In the genomic region with DNA sequence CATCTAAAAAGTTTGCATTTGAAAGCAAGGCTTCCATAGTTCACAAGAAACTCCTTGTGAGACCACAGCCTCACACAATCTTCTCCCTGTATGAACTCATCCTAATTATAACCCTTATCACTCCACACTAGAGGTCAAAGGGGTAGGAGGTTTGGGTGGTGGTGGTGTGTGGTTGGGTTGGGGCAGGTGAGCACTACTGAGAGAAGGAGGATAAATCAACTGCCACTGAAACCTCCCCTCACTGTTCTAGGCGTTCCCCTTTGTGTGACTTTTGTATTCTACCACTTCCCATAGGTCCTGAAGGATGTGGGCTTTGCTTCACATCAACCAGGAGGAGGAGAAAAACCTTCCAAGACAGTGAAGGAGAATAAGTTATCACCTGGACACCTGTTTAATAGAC, we compare ENCODE assay signal across 37 cellular contexts. TPM values are rescaled to one million over a fixed set of nuclear protein-coding genes. Genes with fewer than 3 reads are reported as not detected.
"Had no signal": no experiment of that assay in that cellular context is flagged by ENCODE, and none has a peak within 500 bp of the region (broad histone marks: within the 10 kb centered on the region; RNA-seq: fewer than 3 reads in every experiment).

No MANE protein-coding gene starts in this region.

- H3K36me3 ChIP-seq: adrenal gland, ascending aorta, brain microvascular endothelial cell, breast epithelium, cardiac muscle cell had no signal

- DNase-seq: activated effector memory CD4-positive, alpha-beta T cell treated with anti-CD3 and anti-CD28 coated beads, Interleukin-2, amount 50 U/mL, for 16 hours; activated effector memory CD4-positive, alpha-beta T cell treated with Interleukin-2 at 50 U/mL for 16 hours; activated gamma-delta T cell; activated gamma-delta T cell treated with Interleukin-2 at 50 U/mL for 16 hours; activated naive CD4-positive, alpha-beta T cell; activated naive CD4-positive, alpha-beta T cell treated with anti-CD3 and anti-CD28 coated beads for 36 hours; activated naive CD4-positive, alpha-beta T cell treated with anti-CD3 and anti-CD28 coated beads, Interleukin-2, amount 10 ng/mL, durations not matched to agents 7 days and 5 days; activated naive CD4-positive, alpha-beta T cell treated with anti-CD3 and anti-CD28 coated beads, Interleukin-2, amount 50 U/mL, for 16 hours; activated naive CD4-positive, alpha-beta T cell treated with Interleukin-2 at 50 U/mL for 16 hours; activated naive CD8-positive, alpha-beta T cell treated with anti-CD3 and anti-CD28 coated beads for 36 hours; activated naive CD8-positive, alpha-beta T cell treated with anti-CD3 and anti-CD28 coated beads, Interleukin-2, amount 10 ng/mL, durations not matched to agents 7 days and 5 days; activated naive CD8-positive, alpha-beta T cell treated with anti-CD3 and anti-CD28 coated beads, Interleukin-2, amount 50 U/mL, for 24 hours; activated T-cell treated with anti-CD3 and anti-CD28 coated beads, Interleukin-2, amount 50 U/mL, for 1 hour; activated T-cell treated with anti-CD3 and anti-CD28 coated beads, Interleukin-2, amount 50 U/mL, for 24 hours; activated T-cell treated with anti-CD3 and anti-CD28 coated beads, Interleukin-2, amount 50 U/mL, for 4 hours; activated T-cell treated with anti-CD3 and anti-CD28 coated beads, Interleukin-2, amount 50 U/mL, for 48 hours; activated T-cell treated with anti-CD3 and anti-CD28 coated beads, Interleukin-2, amount 50 U/mL, for 72 hours; adrenal gland; amniotic stem cell; amygdala; anterior cingulate cortex; aorta; body of pancreas; brain microvascular endothelial cell; caudate nucleus; central memory CD4-positive, alpha-beta T cell; cerebellar nuclear complex had no signal

- ATAC-seq: activated naive CD4-positive, alpha-beta T cell treated with anti-CD3 and anti-CD28 coated beads, Interleukin-2, amount 50 U/mL, for 72 hours; activated naive CD8-positive, alpha-beta T cell treated with anti-CD3 and anti-CD28 coated beads, Interleukin-2, amount 50 U/mL, for 24 hours; activated T-cell treated with anti-CD3 and anti-CD28 coated beads, Interleukin-2, amount 50 U/mL, for 4 hours; activated T-cell treated with anti-CD3 and anti-CD28 coated beads, Interleukin-2, amount 50 U/mL, for 72 hours; activated T-helper 17 cell treated with anti-CD3 and anti-CD28 coated beads, Interleukin-2, amount 50 U/mL, for 72 hours; body of pancreas had no signal

- H3K4me1 ChIP-seq: adrenal gland, ascending aorta, body of pancreas, breast epithelium had no signal

- H3K4me3 ChIP-seq: adrenal gland, ascending aorta, body of pancreas, breast epithelium, cardiac muscle cell had no signal

- H3K27ac ChIP-seq: adrenal gland, ascending aorta, body of pancreas, brain microvascular endothelial cell, breast epithelium, cardiac muscle cell had no signal

- H3K9me3 ChIP-seq: adrenal gland, ascending aorta, body of pancreas, breast epithelium had no signal

- H3K27me3 ChIP-seq: adrenal gland, ascending aorta, brain microvascular endothelial cell, cardiac muscle cell had no signal

RNA-seq across cellular contexts. Expression of a gene that starts 6.4 kb away (rescaled TPM):
- total RNA-seq: activated naive CD4-positive, alpha-beta T cell treated with anti-CD3 and anti-CD28 coated beads for 36 hours; activated naive CD4-positive, alpha-beta T cell treated with anti-CD3 and anti-CD28 coated beads, Interleukin-2, amount 50 U/mL, for 72 hours; activated naive CD8-positive, alpha-beta T cell treated with anti-CD3 and anti-CD28 coated beads for 36 hours; activated naive CD8-positive, alpha-beta T cell treated with anti-CD3 and anti-CD28 coated beads, Interleukin-2, amount 10 ng/mL, durations not matched to agents 7 days and 5 days; activated T-helper 1 cell treated with anti-CD3 and anti-CD28 coated beads, Interleukin-12 subunit alpha, Interleukin-12 subunit beta, Interleukin-2, Interleukin-4 antibody, amounts not matched to agents 30 ng/mL and 10 ng/mL and 1 ng/mL, durations not matched to agents 14 hours and 24 hours and 36 hours; ascending aorta; astrocyte; body of pancreas; breast epithelium; bronchial epithelial cell; chondrocyte had no signal
- polyA plus RNA-seq: adipose tissue, aorta had no signal
